ENCODE assay signal across 8 cellular contexts in the genomic region with DNA sequence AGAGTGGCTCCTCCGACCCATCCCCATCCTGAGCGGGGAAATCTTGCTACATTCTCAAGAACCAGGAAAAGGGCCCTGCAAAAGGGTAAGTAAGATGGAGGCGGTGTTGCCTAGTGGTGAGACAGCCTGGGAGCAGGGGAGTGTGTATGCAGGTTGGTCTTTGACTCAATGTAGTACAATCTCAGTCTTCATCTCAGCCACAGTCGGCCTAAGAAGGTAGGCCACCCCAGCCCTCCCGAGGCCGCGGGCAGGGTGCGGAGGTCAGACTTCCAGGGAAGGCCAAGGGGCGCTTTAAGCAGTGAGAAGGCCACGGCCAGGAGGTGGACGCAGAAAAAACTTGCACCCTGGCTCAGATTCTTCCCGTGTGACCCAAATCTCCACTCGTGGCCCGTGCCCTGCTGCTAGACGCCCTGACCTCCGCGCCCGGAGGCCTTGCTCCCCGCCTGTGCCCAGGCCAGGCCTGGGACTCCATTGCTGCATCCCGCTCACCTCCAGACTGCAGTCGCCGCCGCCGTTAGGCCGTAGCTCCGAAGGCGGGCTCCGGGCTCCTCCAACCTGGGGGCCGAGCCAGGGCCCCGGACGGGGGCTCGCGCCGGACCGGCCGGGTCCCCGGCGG. TPM values are rescaled to one million over a fixed set of nuclear protein-coding genes. Genes with fewer than 3 reads are reported as not detected.
DNase-seq lines count a peak whose midpoint lies in the region; ATAC-seq and TF ChIP-seq lines count a peak whose summit lies in the region.

No MANE protein-coding gene starts in this region.

- peak overlapping the region; percentile 73 for H3K4me3 Mint-ChIP-seq in WTC11

- peak overlapping the region; percentile 90 for H3K18ac ChIP-seq in trophoblast cell (ENCODE audit: low read length)

- peak overlapping the region; percentile 94 for H3K4me2 ChIP-seq in trophoblast cell (ENCODE audit: low read length)

- H3K4me3 ChIP-seq in HUES6 (ENCODE audit: low read depth, low read length): peak overlapping the region; percentile 89
- peak overlapping the region; percentile 86 for H3K4me3 ChIP-seq in trophoblast cell (ENCODE audit: low read depth, low read length)

- H4K8ac ChIP-seq in trophoblast cell (ENCODE audit: low read depth, low read length): peak overlapping the region; percentile 56

- peaks cover 12% of the 10 kb centered on the region for H3K79me1 ChIP-seq in trophoblast cell (ENCODE audit: low read length)

- H3K9me3 ChIP-seq in HUES6 (ENCODE audit: control insufficient read depth, insufficient read depth, low read depth, low read length) (no peaks in the 10 kb centered on the region), trophoblast cell (ENCODE audit: insufficient read depth, low read depth, low read length) (no peaks in the 10 kb centered on the region)

- H3K27me3 ChIP-seq in HUES6 (ENCODE audit: control insufficient read depth, insufficient read depth, low read length) (no peaks in the 10 kb centered on the region), foreskin keratinocyte (no peaks in the 10 kb centered on the region), trophoblast cell (ENCODE audit: insufficient read depth, low read length) (no peaks in the 10 kb centered on the region)

- DNase-seq in NCI-H1417 (lab: John Stamatoyannopoulos, UW): peak in 2 of 3 experiments; percentile 77 to 91
- DNase-seq in NCI-H1417 treated with DMSO at 0.1 percent for 48 hours (lab: John Stamatoyannopoulos, UW): no peak
- no peak for DNase-seq in WTC11 (ENCODE audit: low spot score)
- peak; percentile 13 to 38 for DNase-seq in foreskin keratinocyte
- no peak for DNase-seq in trophoblast cell
- DNase-seq in NCI-H2107 (lab: John Stamatoyannopoulos, UW): no peak

- CTCF ChIA-PET in WTC11 (lab: Charles Lee): interaction anchor here (0.9 to 2.8 kb wide), 13 partner anchors 9 to 185 kb away, joined by 3 to 36 read pairs (median 5); partner anchors contain the start of gene TULP3

- peak overlapping the region; percentile 49 for H2AK5ac ChIP-seq in trophoblast cell (ENCODE audit: low read length)

- H3K9me3 Mint-ChIP-seq in WTC11: no peaks in the 10 kb centered on the region

- peak overlapping the region; percentile 42 for H2BK5ac ChIP-seq in trophoblast cell (ENCODE audit: low read depth, low read length, poor library complexity)

- peaks cover 13% of the 10 kb centered on the region for H3K79me2 ChIP-seq in trophoblast cell (ENCODE audit: control insufficient read depth, insufficient read depth, low read length, poor library complexity)

- H4K91ac ChIP-seq in trophoblast cell (ENCODE audit: low read depth, low read length): peak overlapping the region; percentile 79

- no CpG with 5 or more reads among the region's 38 CpGs for whole genome bisulfite sequencing in trophoblast cell (ENCODE audit: extremely low coverage, insufficient coverage, insufficient read length)

- peaks cover 32% of the 10 kb centered on the region for H3K36me3 Mint-ChIP-seq in WTC11

- H3K27me3 Mint-ChIP-seq in WTC11 (ENCODE audit: low read depth): no peaks in the 10 kb centered on the region

- H3K27ac ChIP-seq in HUES6 (ENCODE audit: low read depth, low read length) (peak overlapping the region; percentile 90), foreskin keratinocyte (peak overlapping the region; percentile 44), trophoblast cell (ENCODE audit: low read depth, low read length) (peak overlapping the region; percentile 31)

- peak overlapping the region; percentile 1 for H4K12ac ChIP-seq in trophoblast cell (ENCODE audit: low read depth, low read length)

- peak overlapping the region; percentile 98 for H3K9ac ChIP-seq in HUES6 (ENCODE audit: low read length)
- H3K9ac ChIP-seq in trophoblast cell (ENCODE audit: low read length): peak overlapping the region; percentile 77

- TF ChIP-seq CTCF in WTC11 (IDR thresholded peaks at IDR 0.05) (no peak), foreskin keratinocyte (conservative IDR thresholded peaks at IDR 0.05) (no peak)

- peaks cover 25% of the 10 kb centered on the region for H3K4me1 Mint-ChIP-seq in WTC11

- H2AFZ ChIP-seq in trophoblast cell (ENCODE audit: insufficient read depth, low read length, poor library complexity): peak overlapping the region; percentile 30

- POLR2A ChIA-PET in WTC11 (lab: Charles Lee): interaction anchor here (0.6 to 2.4 kb wide), 9 partner anchors 9 to 208 kb away, joined by 3 to 24 read pairs (median 4); partner anchors contain the start of gene TULP3

- H2BK12ac ChIP-seq in trophoblast cell (ENCODE audit: low read length): no peak overlapping the region

- H2BK120ac ChIP-seq in trophoblast cell (ENCODE audit: insufficient read depth, low read length, poor library complexity): peak overlapping the region; percentile 67

- peak overlapping the region; percentile 93 for H3K4ac ChIP-seq in trophoblast cell (ENCODE audit: low read depth, low read length)

- H3K36me3 ChIP-seq in HUES6 (ENCODE audit: control insufficient read depth, insufficient read depth, low read length): peaks cover 43% of the 10 kb centered on the region
- peaks cover 18% of the 10 kb centered on the region in 2 experiments for H3K36me3 ChIP-seq in trophoblast cell (ENCODE audit: control insufficient read depth in 1 of 2, insufficient read depth in 2 of 2, low read length in 2 of 2)

- H3K4me1 ChIP-seq in HUES6 (ENCODE audit: control insufficient read depth, insufficient read depth, low read length): peaks cover 14% of the 10 kb centered on the region
- H3K4me1 ChIP-seq in foreskin keratinocyte: peaks cover 5% of the 10 kb centered on the region
- peaks cover 5 to 9% of the 10 kb centered on the region in 2 experiments for H3K4me1 ChIP-seq in trophoblast cell (ENCODE audit: control insufficient read depth in 1 of 2, insufficient read depth in 2 of 2, low read length in 2 of 2)

- peak overlapping the region; percentile 89 for H3K14ac ChIP-seq in trophoblast cell (ENCODE audit: low read length)

- no peak overlapping the region for H3K23ac ChIP-seq in trophoblast cell (ENCODE audit: low read length)

- ATAC-seq in GM21390 (IDR thresholded peaks at IDR 0.05; ENCODE audit: unreplicated experiment): peak; percentile 33
- ATAC-seq in WTC11: peak; percentile 71
- ATAC-seq in foreskin keratinocyte: peak; percentile 68

- peak overlapping the region; percentile 69 for H3K27ac Mint-ChIP-seq in WTC11

TF ChIP-seq in WTC11, 78 proteins besides CTCF, POLR2A, EP300 and RAD21 (continues in another document):
- TF ChIP-seq ATF2 (CRISPR knock-in tag; IDR thresholded peaks at IDR 0.05; ENCODE audit: borderline replicate concordance, low read depth): no peak
- TF ChIP-seq CREB1 (CRISPR knock-in tag; IDR thresholded peaks at IDR 0.05): no peak
- TF ChIP-seq MYBL2 (CRISPR knock-in tag; IDR thresholded peaks at IDR 0.05): no peak
- TF ChIP-seq ZNF281 (CRISPR knock-in tag; IDR thresholded peaks at IDR 0.05): no peak
- no peak for TF ChIP-seq ZNF671 (CRISPR knock-in tag; IDR thresholded peaks at IDR 0.05)

RNA-seq across cellular contexts. Expression of gene FOXM1, which starts 0.4 kb away (rescaled TPM):
- total RNA-seq in WTC11 (2021) (99.6 to 118 TPM (median 100 TPM) in 3 replicates), foreskin keratinocyte (70.0 and 91.0 TPM in 2 replicates)
- polyA plus RNA-seq in foreskin keratinocyte: 52.8 and 73.4 TPM in 2 replicates
- polyA plus RNA-seq in trophoblast cell (2013): 46.7 and 54.4 TPM in 2 replicates

RNA-seq across cellular contexts. Expression of gene RHNO1, which starts 0.5 kb away (rescaled TPM):
- 48.0 to 50.3 TPM (median 49.5 TPM) in 3 replicates for total RNA-seq in WTC11 (2021)
- total RNA-seq in foreskin keratinocyte: 33.1 and 33.4 TPM in 2 replicates
- 31.6 and 34.0 TPM in 2 replicates for polyA plus RNA-seq in foreskin keratinocyte
- polyA plus RNA-seq in trophoblast cell (2013): 38.6 and 40.9 TPM in 2 replicates

RNA-seq across cellular contexts. Expression of gene TULP3, which starts 14.2 kb away (rescaled TPM):
- total RNA-seq in WTC11 (2021) (17.4 to 18.8 TPM (median 18.0 TPM) in 3 replicates), foreskin keratinocyte (21.8 and 21.9 TPM in 2 replicates)
- polyA plus RNA-seq in foreskin keratinocyte: 13.3 and 14.2 TPM in 2 replicates
- 25.8 and 26.0 TPM in 2 replicates for polyA plus RNA-seq in trophoblast cell (2013)

RNA-seq across cellular contexts. Expression of gene TEX52, which starts 19.7 kb away (rescaled TPM):
- total RNA-seq in WTC11 (2021) (not detected in 3 replicates), foreskin keratinocyte (not detected in 2 replicates)
- polyA plus RNA-seq in foreskin keratinocyte: not detected in 2 replicates
- not detected in 2 replicates for polyA plus RNA-seq in trophoblast cell (2013)

RNA-seq across cellular contexts. Expression of gene NRIP2, which starts 41.7 kb away (rescaled TPM):
- total RNA-seq in WTC11 (2021): 0.09 TPM in 1 of 3 replicates, not detected in the others
- total RNA-seq in foreskin keratinocyte: not detected in 2 replicates
- not detected in 2 replicates for polyA plus RNA-seq in foreskin keratinocyte
- not detected in 2 replicates for polyA plus RNA-seq in trophoblast cell (2013)

Comparison
In these comparisons a context has a peak if more than half of its experiments do, and no peak if none do; other contexts are left out.
1. DNase-seq: peak in NCI-H1417 (2 of 3) and foreskin keratinocyte (2 of 2); none in NCI-H1417 treated with DMSO at 0.1 percent for 48 hours (single experiment), WTC11 (single experiment), trophoblast cell (0 of 2) and NCI-H2107 (single experiment).
2. H3K27ac ChIP-seq: peak in every context shown above with its lines; median percentile 90 in HUES6; 44 in foreskin keratinocyte; 31 in trophoblast cell.
3. Peak in every context shown above with its lines, with median percentiles within 50 percentile points of each other: ATAC-seq.